8 cellular contexts compared by ENCODE assay signal in the genomic region with DNA sequence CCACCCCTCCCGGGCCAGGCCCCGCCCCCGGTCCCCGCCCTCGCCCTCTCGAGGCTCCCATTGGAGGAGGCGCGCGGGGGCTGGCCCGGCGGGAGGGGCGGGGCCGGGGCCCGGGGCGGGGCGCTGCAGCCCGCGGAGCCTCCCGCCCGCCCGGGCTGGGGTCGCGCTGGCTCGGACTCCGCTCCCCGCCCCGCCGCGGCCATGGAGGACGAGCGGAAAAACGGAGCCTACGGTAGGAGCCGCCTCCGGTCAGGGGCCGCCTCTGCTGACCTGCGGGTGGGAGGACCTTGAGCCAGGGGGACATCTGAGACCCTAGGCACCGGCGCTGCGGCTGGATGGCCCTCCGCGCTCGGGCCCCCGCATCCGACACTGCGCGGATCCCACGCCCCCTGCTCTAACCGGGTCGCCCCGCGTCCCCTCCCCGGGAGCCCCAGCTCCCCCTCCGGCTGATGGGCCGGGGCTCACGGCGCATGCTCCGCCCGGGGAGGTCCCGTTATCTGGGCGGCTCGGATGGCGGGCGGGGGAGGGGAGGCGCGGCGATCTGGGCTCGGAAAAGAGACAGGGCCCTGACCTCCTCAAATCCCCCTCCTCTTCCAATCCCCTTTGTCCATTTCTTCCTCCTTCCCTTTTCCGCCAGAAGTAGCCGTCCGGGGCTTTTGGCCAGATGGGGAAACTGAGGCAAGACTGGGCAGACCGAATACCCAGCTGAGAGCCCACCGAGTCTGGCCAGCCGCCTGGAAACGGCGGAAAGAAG. TPM values are rescaled to one million over a fixed set of nuclear protein-coding genes. Genes with fewer than 3 reads are reported as not detected.
A peak's percentile ranks its signal among the peaks of the same experiment; 100 is the strongest.
DNase-seq lines count a peak whose midpoint lies in the region; ATAC-seq and TF ChIP-seq lines count a peak whose summit lies in the region.

No MANE protein-coding gene starts in this region.

- CTCF ChIA-PET in SK-N-SH (lab: Yijun Ruan, JAX): interaction anchor here (0.6 to 8.0 kb wide), 7 partner anchors 15 to 185 kb away, joined by 3 to 51 read pairs (median 5); a partner anchor contains a TSS

- H3K36me3 ChIP-seq in KOPT-K1 (ENCODE audit: insufficient read depth, low read length): no peaks in the 10 kb centered on the region
- H3K36me3 ChIP-seq in SK-N-SH (replicated peaks in 1 of 2; ENCODE audit: control insufficient read depth in 1 of 2, insufficient read depth in 2 of 2, low read length in 1 of 2): no peaks in the 10 kb centered on the region
- no peaks in the 10 kb centered on the region for H3K36me3 ChIP-seq in osteoblast (ENCODE audit: insufficient read depth, low read length)
- H3K36me3 ChIP-seq in testis (ENCODE audit: low read depth, missing control alignments): no peaks in the 10 kb centered on the region

- H3K4me1 Mint-ChIP-seq in activated naive CD4-positive, alpha-beta T cell treated with anti-CD3 and anti-CD28 coated beads, Interleukin-2, amount 50 U/mL, for 24 hours: peaks cover 27% of the 10 kb centered on the region

- TF ChIP-seq RAD21 in SK-N-SH (IDR thresholded peaks at IDR 0.05; ENCODE audit: low read length): no peak

- peaks cover 0 to 8% of the 10 kb centered on the region in 2 experiments; a peak in 1 of 4 replicates for H3K4me1 ChIP-seq in SK-N-SH (ENCODE audit: control insufficient read depth in 1 of 2, insufficient read depth in 2 of 2, low read depth in 1 of 2, low read length in 1 of 2)
- peaks cover 12% of the 10 kb centered on the region for H3K4me1 ChIP-seq in osteoblast (ENCODE audit: insufficient read depth, low read length)
- H3K4me1 ChIP-seq in testis: peaks cover 21% of the 10 kb centered on the region

- H3K79me2 ChIP-seq in SK-N-SH (ENCODE audit: insufficient read depth) (peaks cover 37% of the 10 kb centered on the region), osteoblast (ENCODE audit: insufficient read depth, low read length) (peaks cover 30% of the 10 kb centered on the region)

- no peak for TF ChIP-seq POLR2A in testis (IDR thresholded peaks at IDR 0.05)

- H3K9me3 Mint-ChIP-seq in activated naive CD4-positive, alpha-beta T cell treated with anti-CD3 and anti-CD28 coated beads, Interleukin-2, amount 50 U/mL, for 24 hours: no peaks in the 10 kb centered on the region

- H3K4me3 ChIP-seq in SK-N-SH (ENCODE audit: low read depth in 2 of 2, low read length in 1 of 2): peak overlapping the region; percentile 69 to 95
- H3K4me3 ChIP-seq in osteoblast (ENCODE audit: insufficient read depth, low read length): peak overlapping the region; percentile 96
- H3K4me3 ChIP-seq in testis: peak overlapping the region; percentile 96 to 99

- WGBS in SK-N-SH (ENCODE audit: low lambda C conversion rate): 0% methylated on average over 18 of the region's 76 CpGs
- 0 to 1% methylated on average over 30 to 58 of the region's 76 CpGs for WGBS in testis, 2 donors

- ATAC-seq in GM19468 (IDR thresholded peaks at IDR 0.05; ENCODE audit: extremely low read depth, unreplicated experiment): peak; percentile 29

- TF ChIP-seq CTCF in SK-N-SH (IDR thresholded peaks at IDR 0.05): no peak
- no peak for TF ChIP-seq CTCF in osteoblast (IDR thresholded peaks at IDR 0.05; ENCODE audit: extremely low read depth, low read depth, low read length)
- no peak for TF ChIP-seq CTCF in testis (IDR thresholded peaks at IDR 0.05)

- no peaks in the 10 kb centered on the region for H3K9me2 ChIP-seq in SK-N-SH

- POLR2A ChIA-PET in SK-N-SH (lab: Yijun Ruan, JAX): interaction anchor here (0.5 to 1.5 kb wide), 3 partner anchors 10 to 284 kb away, joined by 3 to 4 read pairs (median 3); no protein-coding TSS in a partner anchor

- no peaks in the 10 kb centered on the region for H3K36me3 Mint-ChIP-seq in activated naive CD4-positive, alpha-beta T cell treated with anti-CD3 and anti-CD28 coated beads, Interleukin-2, amount 50 U/mL, for 24 hours

- peak overlapping the region; percentile 99; the same call in 1 of the 2 replicates for H2AFZ ChIP-seq in SK-N-SH (ENCODE audit: low read depth)
- H2AFZ ChIP-seq in osteoblast (ENCODE audit: low read length): peak overlapping the region; percentile 93

- peak; percentile 85 for DNase-seq in COLO829 (ENCODE audit: low spot score)
- DNase-seq in SK-N-SH: peak; percentile 100
- peak; percentile 56 to 92 (median 86) for DNase-seq in head of caudate nucleus
- peak; percentile 100 for DNase-seq in osteoblast (ENCODE audit: insufficient read length, low spot score, missing footprints)
- peak; percentile 92 for DNase-seq in testis

- intact Hi-C loops in head of caudate nucleus (cut with DNase I) (no loop called here), testis (cut with DNase I; ENCODE audit: low total_unique reads) (no loop called here)

- H3F3A ChIP-seq in SK-N-SH (replicated peaks; ENCODE audit: insufficient read depth): no peaks in the 10 kb centered on the region

- peak overlapping the region; percentile 95 for H3K4me2 ChIP-seq in SK-N-SH
- H3K4me2 ChIP-seq in osteoblast (ENCODE audit: insufficient read depth, low read length): peak overlapping the region; percentile 99

- no peaks in the 10 kb centered on the region for H3K27me3 Mint-ChIP-seq in activated naive CD4-positive, alpha-beta T cell treated with anti-CD3 and anti-CD28 coated beads, Interleukin-2, amount 50 U/mL, for 24 hours

- H3K27me3 ChIP-seq in SK-N-SH (ENCODE audit: insufficient read depth) (peaks cover 15% of the 10 kb centered on the region; the same call in 1 of the 2 replicates), osteoblast (ENCODE audit: insufficient read depth, low read length) (peaks cover 3% of the 10 kb centered on the region), testis (no peaks in the 10 kb centered on the region)

- peak overlapping the region; percentile 91 for H3K27ac ChIP-seq in KOPT-K1 (ENCODE audit: low read depth, low read length, poor library complexity, severe bottlenecking)
- peak overlapping the region; percentile 54 to 83; a peak in 3 of 4 replicates for H3K27ac ChIP-seq in SK-N-SH (ENCODE audit: low read depth in 2 of 2, low read length in 1 of 2)
- peak overlapping the region; percentile 74 for H3K27ac ChIP-seq in osteoblast (ENCODE audit: low read depth, low read length)
- peak overlapping the region; percentile 94 to 95 for H3K27ac ChIP-seq in testis

- peak overlapping the region; percentile 81 for H3K9ac ChIP-seq in SK-N-SH

- peak overlapping the region; percentile 96 for H3K4me3 Mint-ChIP-seq in activated naive CD4-positive, alpha-beta T cell treated with anti-CD3 and anti-CD28 coated beads, Interleukin-2, amount 50 U/mL, for 24 hours

- H3K27ac Mint-ChIP-seq in activated naive CD4-positive, alpha-beta T cell treated with anti-CD3 and anti-CD28 coated beads, Interleukin-2, amount 50 U/mL, for 24 hours: peak overlapping the region; percentile 100

- H3K9me3 ChIP-seq in KOPT-K1 (ENCODE audit: insufficient read depth, low read length, poor library complexity, severe bottlenecking) (no peaks in the 10 kb centered on the region), SK-N-SH (no peaks in the 10 kb centered on the region), osteoblast (ENCODE audit: low read depth, low read length) (no peaks in the 10 kb centered on the region), testis (no peaks in the 10 kb centered on the region)

- H4K20me1 ChIP-seq in SK-N-SH (ENCODE audit: insufficient read depth): no peaks in the 10 kb centered on the region
- no peaks in the 10 kb centered on the region for H4K20me1 ChIP-seq in osteoblast (ENCODE audit: insufficient read depth, low read length)

- no peak for TF ChIP-seq EP300 in SK-N-SH (IDR thresholded peaks at IDR 0.05; ENCODE audit: borderline replicate concordance in 1 of 2, low read depth in 1 of 2, low read length in 1 of 2)

TF ChIP-seq in SK-N-SH, 30 proteins besides CTCF, POLR2A, EP300 and RAD21:
- TF ChIP-seq NRF1 (IDR thresholded peaks at IDR 0.05; ENCODE audit: low read depth, low read length) (peak; percentile 78), MXI1 (IDR thresholded peaks at IDR 0.05; ENCODE audit: low read depth, low read length) (peak; percentile 15; the same call in 1 of the 2 replicates), GABPA (IDR thresholded peaks at IDR 0.05; ENCODE audit: low read depth) (no peak), POLR2AphosphoS5 (IDR thresholded peaks at IDR 0.05; ENCODE audit: low read depth, low read length) (peak; percentile 22; the same call in 1 of the 2 replicates)

RNA-seq across cellular contexts. Expression of a gene that starts 15.4 kb away (rescaled TPM):
- 0.05 and 0.30 TPM in 2 replicates for polyA plus RNA-seq in SK-N-SH (2012; rRNA removed)
- 0.21 and 0.42 TPM in 2 replicates for polyA plus RNA-seq in SK-N-SH (2012; cell fraction: cytosol; rRNA removed)
- polyA plus RNA-seq in SK-N-SH (2012; cell fraction: nucleus; rRNA removed): 0.06 and 0.48 TPM in 2 replicates
- total RNA-seq in osteoblast: 0.29 and 0.72 TPM in 2 replicates
- total RNA-seq in testis: 1 to 10 TPM; 6.9 to 7.7 TPM
- polyA plus RNA-seq in testis (ENCODE audit: insufficient read depth, low read depth, low replicate concordance): 23.3 TPM

RNA-seq across cellular contexts. Expression of a gene that starts 22.8 kb away (rescaled TPM):
- polyA plus RNA-seq in SK-N-SH (2012; rRNA removed): 61.4 and 66.6 TPM in 2 replicates
- polyA plus RNA-seq in SK-N-SH (2012; cell fraction: cytosol; rRNA removed): 38.2 and 47.6 TPM in 2 replicates
- 97.7 and 150 TPM in 2 replicates for polyA plus RNA-seq in SK-N-SH (2012; cell fraction: nucleus; rRNA removed)
- total RNA-seq in osteoblast: 43.0 and 49.9 TPM in 2 replicates
- 100 to 1,000 TPM; 360 to 463 TPM for total RNA-seq in testis
- 268 TPM for polyA plus RNA-seq in testis (ENCODE audit: insufficient read depth, low read depth, low replicate concordance)

RNA-seq across cellular contexts. Expression of a gene that starts 33.7 kb away (rescaled TPM):
- 13.1 and 14.9 TPM in 2 replicates for polyA plus RNA-seq in SK-N-SH (2012; rRNA removed)
- polyA plus RNA-seq in SK-N-SH (2012; cell fraction: cytosol; rRNA removed): 11.6 and 16.2 TPM in 2 replicates
- polyA plus RNA-seq in SK-N-SH (2012; cell fraction: nucleus; rRNA removed): 5.4 and 5.7 TPM in 2 replicates
- total RNA-seq in osteoblast: 4.0 and 5.3 TPM in 2 replicates
- total RNA-seq in testis: 10 to 100 TPM; 30.6 to 37.2 TPM
- 57.7 TPM for polyA plus RNA-seq in testis (ENCODE audit: insufficient read depth, low read depth, low replicate concordance)

RNA-seq across cellular contexts. Expression of a gene that starts 36.7 kb away (rescaled TPM):
- polyA plus RNA-seq in SK-N-SH (2012; rRNA removed) (23.3 and 26.7 TPM in 2 replicates), testis (ENCODE audit: insufficient read depth, low read depth, low replicate concordance) (48.3 TPM)
- 17.4 and 23.7 TPM in 2 replicates for polyA plus RNA-seq in SK-N-SH (2012; cell fraction: cytosol; rRNA removed)
- 58.1 and 74.0 TPM in 2 replicates for polyA plus RNA-seq in SK-N-SH (2012; cell fraction: nucleus; rRNA removed)
- total RNA-seq in osteoblast (5.4 and 5.9 TPM in 2 replicates), testis (10 to 100 TPM; 33.7 to 34.6 TPM)

RNA-seq across cellular contexts. Expression of a gene that starts 51.6 kb away (rescaled TPM):
- polyA plus RNA-seq in SK-N-SH (2012; rRNA removed) (203 and 229 TPM in 2 replicates), testis (ENCODE audit: insufficient read depth, low read depth, low replicate concordance) (263 TPM)
- 97.9 and 126 TPM in 2 replicates for polyA plus RNA-seq in SK-N-SH (2012; cell fraction: cytosol; rRNA removed)
- polyA plus RNA-seq in SK-N-SH (2012; cell fraction: nucleus; rRNA removed): 699 and 751 TPM in 2 replicates
- total RNA-seq in osteoblast (105 and 107 TPM in 2 replicates), testis (100 to 1,000 TPM; 246 to 253 TPM)

Comparison
In these comparisons a context has a peak if more than half of its experiments do, and no peak if none do; other contexts are left out.
1. Peak in every context shown above with its lines: DNase-seq, ATAC-seq, H3K4me3 ChIP-seq and H3K27ac ChIP-seq.